Comparison of ENCODE assay signal across 14 cellular contexts in the genomic region with DNA sequence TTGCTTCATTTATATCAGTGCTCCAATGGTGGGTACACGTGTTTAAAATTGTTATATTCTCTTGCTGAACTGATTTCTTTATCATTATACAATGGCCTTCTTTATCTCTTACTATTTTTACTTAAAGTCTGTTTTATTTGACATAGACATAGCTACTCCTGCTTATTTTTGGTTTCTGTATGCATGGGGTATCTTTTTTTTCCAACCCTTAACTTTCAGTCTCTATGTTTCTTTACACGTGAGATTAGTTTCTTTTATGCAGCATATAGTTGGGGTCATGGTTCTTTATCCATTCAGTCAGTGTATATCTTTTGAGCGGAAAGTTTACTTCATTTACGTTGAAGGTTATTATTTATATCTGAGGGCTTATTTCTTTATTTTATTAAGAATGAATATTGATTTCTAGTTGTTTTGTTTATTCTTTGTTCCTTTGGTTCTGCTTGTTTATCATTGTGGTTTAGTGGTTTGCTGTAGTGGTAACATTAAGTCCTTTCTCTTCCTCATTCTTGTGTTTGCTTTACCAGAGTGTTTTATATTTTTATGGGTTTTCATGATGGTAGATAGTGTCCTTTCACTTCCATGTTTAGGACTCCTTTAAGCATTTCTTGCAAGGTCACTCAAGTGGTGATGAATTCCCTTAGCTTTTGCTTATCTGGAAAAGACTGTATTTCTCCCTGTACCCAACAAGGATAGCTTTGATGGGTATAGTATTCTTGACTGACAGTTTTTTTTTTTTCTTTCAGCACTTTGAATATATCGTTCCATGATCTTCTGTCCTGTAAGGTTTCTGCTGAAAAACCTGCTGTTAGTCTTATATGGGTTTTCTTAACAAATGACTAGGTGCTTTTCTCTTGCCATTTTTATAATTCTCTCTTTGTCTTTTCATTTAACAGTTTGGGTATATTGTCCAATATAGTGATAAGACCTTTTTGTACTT. TPM values are rescaled to one million over a fixed set of nuclear protein-coding genes. Genes with fewer than 3 reads are reported as not detected.
A peak's percentile ranks its signal among the peaks of the same experiment; 100 is the strongest.
DNase-seq lines count a peak whose midpoint lies in the region; ATAC-seq, FAIRE-seq and TF ChIP-seq lines count a peak whose summit lies in the region.
"Had no signal": no experiment of that assay in that cellular context is flagged by ENCODE, and none has a peak within 500 bp of the region (broad histone marks: within the 10 kb centered on the region; RNA-seq: fewer than 3 reads in every experiment).

No MANE protein-coding gene starts in this region.

- H3K9me3 Mint-ChIP-seq in CD14-positive monocyte, result peaks cover 24 to 43% (median 39%) of the 10 kb centered on the region in 7 donors

- no peak for DNase-seq in GM12891 (ENCODE audit: insufficient read length, low spot score)
- DNase-seq in KBM-7, result peak; percentile 35
- DNase-seq in stimulated activated CD4-positive, alpha-beta T cell treated with anti-CD3 and anti-CD28 coated beads, Interleukin-4, amount 100 ng/mL, for 24 hours, result no peak
- DNase-seq in CD14-positive monocyte (ENCODE audit: low spot score), result no peak
- no peak for DNase-seq in activated CD4-positive, alpha-beta T cell treated with anti-CD3 and anti-CD28 coated beads, Interleukin-2, amount 50 U/mL, for 1 hour
- no peak for DNase-seq in occipital lobe (lab: John Stamatoyannopoulos, UW)
- DNase-seq: 8988T; activated naive CD4-positive, alpha-beta T cell treated with anti-CD3 and anti-CD28 coated beads, Interleukin-2, amount 50 U/mL, for 16 hours; heart left ventricle; left lung; naive B cell; transverse colon had no signal

- H3K27me3 Mint-ChIP-seq in CD14-positive monocyte (ENCODE audit: low read depth in 3 of 3), result peaks cover 6 to 25% (median 6%) of the 10 kb centered on the region in 3 donors
- H3K27me3 Mint-ChIP-seq: naive B cell had no signal

- no peaks in the 10 kb centered on the region for H3K4me1 Mint-ChIP-seq in CD14-positive monocyte
- H3K4me1 Mint-ChIP-seq: naive B cell had no signal

- peak overlapping the region in 1 of 7 donors; percentile 23 for H3K27ac Mint-ChIP-seq in CD14-positive monocyte

- no peak for TF ChIP-seq POLR2A in GM12891 (IDR thresholded peaks at IDR 0.05; ENCODE audit: low read depth, low read length)

- in situ Hi-C loops in KBM-7 (cut with MboI; ENCODE audit: low pct_unique_long_range_greater_than_20kb, low sequenced_read_pairs), result no loop called here

- TF ChIP-seq CTCF in CD14-positive monocyte (IDR thresholded peaks at IDR 0.05), result no peak

- intact Hi-C loops in CD14-positive monocyte (cut with micrococcal nuclease), result no loop called here

- H3K4me3 Mint-ChIP-seq in CD14-positive monocyte, result no peak overlapping the region
- H3K4me3 Mint-ChIP-seq: naive B cell had no signal

- ATAC-seq in GM19463 (IDR thresholded peaks at IDR 0.05; ENCODE audit: unreplicated experiment), result peak; percentile 73
- peak; percentile 85 for ATAC-seq in HG02938 (IDR thresholded peaks at IDR 0.05; ENCODE audit: unreplicated experiment)
- ATAC-seq: heart left ventricle, left lung had no signal

- FAIRE-seq in GM12891 (lab: Jason Lieb, UNC), result no peak

- no peaks in the 10 kb centered on the region for H3K36me3 Mint-ChIP-seq in CD14-positive monocyte

TF ChIP-seq in GM12891, 5 proteins besides CTCF, POLR2A, EP300 and RAD21:
- TF ChIP-seq PAX5 (IDR thresholded peaks at IDR 0.05; ENCODE audit: insufficient read depth, low read length, severe bottlenecking) (no peak), TAF1 (IDR thresholded peaks at IDR 0.05; ENCODE audit: low read depth, low read length) (no peak), SPI1 (IDR thresholded peaks at IDR 0.05; ENCODE audit: low read depth, low read length) (peak; percentile 80), POU2F2 (IDR thresholded peaks at IDR 0.05; ENCODE audit: low read depth, low read length) (no peak), POLR2AphosphoS5 (IDR thresholded peaks at IDR 0.05; ENCODE audit: low read depth, low read length) (no peak)

RNA-seq across cellular contexts. Expression of a gene that starts 38.3 kb away (rescaled TPM):
- polyA plus RNA-seq in GM12891 (2012; ENCODE audit: low read depth, missing spikeins), result 2.2 TPM
- 10 to 100 TPM; 35.8 to 38.0 TPM for polyA plus RNA-seq in CD14-positive monocyte
- 62.2 TPM for total RNA-seq in occipital lobe
